10 cellular contexts compared by ENCODE assay signal in the genomic region with DNA sequence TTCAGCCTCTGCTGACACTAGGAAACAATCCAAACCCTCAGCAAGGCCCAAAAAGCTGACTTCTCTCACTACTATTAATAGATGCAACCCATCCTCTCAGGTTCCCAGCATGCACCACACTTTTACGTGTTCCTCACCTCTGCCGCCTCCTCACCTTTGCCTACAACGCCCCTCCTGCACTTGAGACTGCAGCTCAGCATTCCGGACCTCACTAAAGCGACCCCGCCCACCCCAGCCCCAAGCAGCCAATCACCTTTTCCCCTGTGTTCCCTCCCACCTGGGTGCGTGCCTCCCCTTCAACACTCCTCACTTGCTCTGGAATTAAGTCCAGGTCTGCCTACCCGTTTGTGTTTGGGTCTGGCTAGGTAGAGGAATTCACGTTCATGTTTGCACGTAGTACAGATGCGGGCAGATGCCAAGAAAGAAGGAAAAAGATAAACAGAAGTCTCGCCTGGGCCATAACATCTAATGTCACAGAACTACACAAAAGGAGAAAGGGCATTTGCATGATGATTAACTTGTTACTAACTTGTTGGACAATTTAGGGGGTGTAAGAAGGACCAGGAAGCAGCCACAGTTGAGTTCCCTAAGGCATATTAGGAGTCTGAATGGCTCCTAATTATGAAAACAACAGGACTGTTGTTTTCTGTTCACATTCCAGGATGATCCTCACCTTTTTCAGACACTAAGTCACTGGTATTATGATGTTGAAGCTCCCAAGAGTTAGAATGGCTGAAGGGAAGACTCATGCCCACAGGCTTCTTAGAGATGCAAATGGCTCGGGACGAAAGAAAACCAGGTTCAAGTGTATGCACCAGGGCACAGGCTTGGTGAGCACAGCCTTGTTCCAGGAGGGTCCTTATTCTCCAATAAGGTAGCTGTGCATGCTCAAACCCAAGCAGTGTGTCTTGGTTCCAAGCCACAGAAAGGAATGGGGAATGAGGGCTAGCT.
DNase-seq lines count a peak whose midpoint lies in the region; ATAC-seq, FAIRE-seq and TF ChIP-seq lines count a peak whose summit lies in the region.
"Had no signal": no experiment of that assay in that cellular context is flagged by ENCODE, and none has a peak within 500 bp of the region (broad histone marks: within the 10 kb centered on the region; RNA-seq: fewer than 3 reads in every experiment).

No MANE protein-coding gene starts in this region.

- no peaks in the 10 kb centered on the region for H3K27me3 ChIP-seq in IMR-90 (ENCODE audit: control insufficient read depth, insufficient read depth, low read length)
- no peaks in the 10 kb centered on the region for H3K27me3 ChIP-seq in smooth muscle cell (ENCODE audit: low read depth)

- H2AFZ ChIP-seq in IMR-90 (replicated peaks; ENCODE audit: low read length, poor library complexity) (no peak overlapping the region), smooth muscle cell (ENCODE audit: low read depth) (no peak overlapping the region)

- peak overlapping the region; percentile 50 for H3K27ac Mint-ChIP-seq in chondrocyte (ENCODE audit: unreplicated experiment)

- no peak for FAIRE-seq in kidney (lab: Jason Lieb, UNC)

- peak overlapping the region; percentile 6 for H2BK5ac ChIP-seq in IMR-90 (ENCODE audit: low read depth, low read length, poor library complexity, severe bottlenecking)

- H3K9ac ChIP-seq in IMR-90 (ENCODE audit: low read depth, low read length) (no peak overlapping the region), kidney (ENCODE audit: low read length in 2 of 2) (no peak overlapping the region), smooth muscle cell (ENCODE audit: low read depth) (no peak overlapping the region)

- H3K23ac ChIP-seq in IMR-90 (ENCODE audit: low read depth, low read length) = peak overlapping the region; percentile 37; the same call in 1 of the 2 replicates

- no peak overlapping the region for H2AK9ac ChIP-seq in IMR-90 (replicated peaks; ENCODE audit: low read depth, low read length, poor library complexity)

- DNase-seq in IMR-90 (no peak), chondrocyte (ENCODE audit: low spot score) (no peak), kidney (no peak), smooth muscle cell (lab: John Stamatoyannopoulos, UW; ENCODE audit: unreplicated experiment) (no peak), GM19238 (ENCODE audit: insufficient read length, low spot score) (no peak)
- DNase-seq: activated CD4-positive, alpha-beta T cell treated with anti-CD3 and anti-CD28 coated beads, Interleukin-2, amount 50 U/mL, for 48 hours; NCI-H1105 had no signal

- no peak overlapping the region for H3K4me3 Mint-ChIP-seq in chondrocyte (ENCODE audit: unreplicated experiment)

- no peak overlapping the region for H3K56ac ChIP-seq in IMR-90 (ENCODE audit: extremely low read depth, insufficient read depth, low read length)

- TF ChIP-seq CTCF in IMR-90 (conservative IDR thresholded peaks at IDR 0.05; ENCODE audit: low read depth, low read length) (no peak), chondrocyte (IDR thresholded peaks at IDR 0.05) (no peak), kidney (IDR thresholded peaks at IDR 0.05; ENCODE audit: borderline replicate concordance, extremely low read depth, insufficient read depth) (no peak), smooth muscle cell (IDR thresholded peaks at IDR 0.05; ENCODE audit: borderline replicate concordance, insufficient read depth, poor library complexity, severe bottlenecking) (no peak)

- POLR2A ChIA-PET in IMR-90 (lab: Charles Lee; ENCODE audit: unreplicated experiment) = no interaction called here

- H4K20me1 ChIP-seq in IMR-90 (ENCODE audit: insufficient read depth, low read length) (peaks cover 89% of the 10 kb centered on the region), smooth muscle cell (ENCODE audit: low read depth) (peaks cover 28% of the 10 kb centered on the region)

- H2BK15ac ChIP-seq in IMR-90 (ENCODE audit: low read depth, low read length) = peak overlapping the region; percentile 24; the same call in 1 of the 3 replicates

- no peak overlapping the region; the same call in 1 of the 2 replicates for H4K91ac ChIP-seq in IMR-90 (ENCODE audit: insufficient read depth, low read depth, low read length)

- H3K4me3 ChIP-seq in IMR-90 (ENCODE audit: insufficient read depth, low read depth, low read length) (no peak overlapping the region), kidney (ENCODE audit: low read length in 2 of 2) (peak overlapping the region; percentile 11 to 28), smooth muscle cell (no peak overlapping the region)

- H3K4me2 ChIP-seq in IMR-90 (ENCODE audit: low read depth, low read length) (peak overlapping the region; percentile 18; the same call in 1 of the 2 replicates), smooth muscle cell (peak overlapping the region; percentile 66)

- CTCF ChIA-PET in IMR-90 (lab: Yijun Ruan, JAX) = no interaction called here

- intact Hi-C loops in IMR-90 (cut with micrococcal nuclease) = loop anchor here (5.0 kb wide), 1 partner anchor 50 kb away; no protein-coding TSS in a partner anchor
- intact Hi-C loops in kidney (cut with DNase I) = no loop called here

- no peak for TF ChIP-seq RAD21 in IMR-90 (IDR thresholded peaks at IDR 0.05; ENCODE audit: low read length)

- BruUV-seq in IMR-90 (replicated peaks; lab: Mats Ljungman, UMichigan) = no TSS peak

- TF ChIP-seq POLR2A in IMR-90 (IDR thresholded peaks at IDR 0.05; ENCODE audit: low read depth, low read length) = no peak

- peak overlapping the region; percentile 1; the same call in 1 of the 2 replicates for H3K18ac ChIP-seq in IMR-90 (ENCODE audit: low read depth, low read length)

- H3K9me3 Mint-ChIP-seq in chondrocyte (ENCODE audit: low read depth) = no peaks in the 10 kb centered on the region

- H4K5ac ChIP-seq in IMR-90 (ENCODE audit: low read depth, low read length) = no peak overlapping the region

- peaks cover 46% of the 10 kb centered on the region for H3K79me2 ChIP-seq in smooth muscle cell (ENCODE audit: low read depth)

- H3K4ac ChIP-seq in IMR-90 (ENCODE audit: low read depth, low read length) = peak overlapping the region; percentile 39

- H3K27ac ChIP-seq in IMR-90 (ENCODE audit: insufficient read depth, low read length) (peak overlapping the region; percentile 45; the same call in 1 of the 2 replicates), kidney (ENCODE audit: low read depth in 2 of 2, low read length in 2 of 2) (peak overlapping the region; percentile 82 to 86), smooth muscle cell (ENCODE audit: low read depth) (peak overlapping the region; percentile 94)

- H3K4me1 ChIP-seq in IMR-90 (ENCODE audit: control insufficient read depth, insufficient read depth, low read length) (peaks cover 35% of the 10 kb centered on the region), kidney (ENCODE audit: control insufficient read depth in 1 of 2, insufficient read depth in 1 of 2, low read depth in 1 of 2, low read length in 2 of 2) (peaks cover 55 to 63% of the 10 kb centered on the region in 2 donors), smooth muscle cell (ENCODE audit: low read depth) (peaks cover 28% of the 10 kb centered on the region)

- no peaks in the 10 kb centered on the region for H3K9me3 ChIP-seq in IMR-90 (ENCODE audit: control insufficient read depth, insufficient read depth, low read length)
- no peaks in the 10 kb centered on the region for H3K9me3 ChIP-seq in kidney (ENCODE audit: control insufficient read depth in 1 of 2, low read length in 2 of 2)
- no peaks in the 10 kb centered on the region for H3K9me3 ChIP-seq in smooth muscle cell (replicated peaks; ENCODE audit: low read depth)

- H2BK120ac ChIP-seq in IMR-90 (ENCODE audit: low read depth, low read length) = 0 out of 2 replicates have a peak overlapping the region, but pooled peaks have one; percentile 2

- H3K4me1 Mint-ChIP-seq in chondrocyte (ENCODE audit: low read depth) = peaks cover 59% of the 10 kb centered on the region

- H3K36me3 ChIP-seq in IMR-90 (ENCODE audit: control insufficient read depth, insufficient read depth, low read length) (no peaks in the 10 kb centered on the region), kidney (ENCODE audit: control insufficient read depth in 1 of 2, insufficient read depth in 2 of 2, low read length in 2 of 2) (no peaks in the 10 kb centered on the region), smooth muscle cell (ENCODE audit: low read depth) (no peaks in the 10 kb centered on the region)

- H2BK20ac ChIP-seq in IMR-90 (ENCODE audit: low read depth, low read length) = peak overlapping the region; percentile 9

- peaks cover 39% of the 10 kb centered on the region for H3K9me1 ChIP-seq in IMR-90 (ENCODE audit: insufficient read depth, low read length)

- in situ Hi-C loops in IMR-90 (cut with MboI; ENCODE audit: low sequenced_read_pairs) = no loop called here

- peaks cover 37% of the 10 kb centered on the region for H3F3A ChIP-seq in smooth muscle cell (ENCODE audit: low read depth)

- H4K8ac ChIP-seq in IMR-90 (ENCODE audit: low read depth in 2 of 2, low read length in 2 of 2) = no peak overlapping the region; a peak in 1 of 4 replicates

- no peaks in the 10 kb centered on the region for H3K36me3 Mint-ChIP-seq in chondrocyte (ENCODE audit: low read depth)

- ATAC-seq in IMR-90 (ENCODE audit: low read depth) = no peak
- no peak for ATAC-seq in GM21529 (IDR thresholded peaks at IDR 0.05; ENCODE audit: unreplicated experiment)
- ATAC-seq in HG02870 (IDR thresholded peaks at IDR 0.05; ENCODE audit: unreplicated experiment) = no peak
- no peak for ATAC-seq in HG02938 (IDR thresholded peaks at IDR 0.05; ENCODE audit: unreplicated experiment)

- H3K27me3 Mint-ChIP-seq in chondrocyte (ENCODE audit: low read depth) = no peaks in the 10 kb centered on the region

- peaks cover 66 to 94% of the 10 kb centered on the region in 2 experiments for H3K79me1 ChIP-seq in IMR-90 (ENCODE audit: low read depth in 1 of 2, low read length in 2 of 2)

- WGBS in IMR-90 (ENCODE audit: extremely low coverage in 2 of 2, insufficient read length in 1 of 2), 2 experiments = 93% methylated on average over 5 of the region's 14 CpGs; no CpG with 5 or more reads in 1 of the 2 experiments
- 37% methylated on average over 14 of the region's 14 CpGs for WGBS in smooth muscle cell (ENCODE audit: low lambda C conversion rate)

- dilution Hi-C loops in IMR-90 (cut with HindIII; ENCODE audit: low sequenced_read_pairs, unreplicated experiment) = no loop called here

- peak overlapping the region; percentile 34 for H3K14ac ChIP-seq in IMR-90 (replicated peaks; ENCODE audit: low read depth, low read length)

- H2AK5ac ChIP-seq in IMR-90 (ENCODE audit: low read depth, low read length) = peak overlapping the region; percentile 54; the same call in 1 of the 2 replicates

TF ChIP-seq in IMR-90, 13 proteins besides CTCF, POLR2A, EP300 and RAD21 (continues in another document):
- TF ChIP-seq, protein P1, sequence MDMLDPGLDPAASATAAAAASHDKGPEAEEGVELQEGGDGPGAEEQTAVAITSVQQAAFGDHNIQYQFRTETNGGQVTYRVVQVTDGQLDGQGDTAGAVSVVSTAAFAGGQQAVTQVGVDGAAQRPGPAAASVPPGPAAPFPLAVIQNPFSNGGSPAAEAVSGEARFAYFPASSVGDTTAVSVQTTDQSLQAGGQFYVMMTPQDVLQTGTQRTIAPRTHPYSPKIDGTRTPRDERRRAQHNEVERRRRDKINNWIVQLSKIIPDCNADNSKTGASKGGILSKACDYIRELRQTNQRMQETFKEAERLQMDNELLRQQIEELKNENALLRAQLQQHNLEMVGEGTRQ (IDR thresholded peaks at IDR 0.05; ENCODE audit: low read depth, low read length) = no peak
- TF ChIP-seq BHLHE40 (IDR thresholded peaks at IDR 0.05; ENCODE audit: low read depth, low read length) (no peak), SMC3 (IDR thresholded peaks at IDR 0.05; ENCODE audit: low read depth, low read length) (no peak)

Comparison
In these comparisons a context has a peak if more than half of its experiments do, and no peak if none do; other contexts are left out.
1. H3K4me3 ChIP-seq: peak in kidney (2 of 2); none in IMR-90 (single experiment) and smooth muscle cell (single experiment).
2. Peak in every context shown above with its lines, with median percentiles within 50 percentile points of each other: H3K27ac ChIP-seq.